ENCODE assay signal across 18 cellular contexts in the genomic region with DNA sequence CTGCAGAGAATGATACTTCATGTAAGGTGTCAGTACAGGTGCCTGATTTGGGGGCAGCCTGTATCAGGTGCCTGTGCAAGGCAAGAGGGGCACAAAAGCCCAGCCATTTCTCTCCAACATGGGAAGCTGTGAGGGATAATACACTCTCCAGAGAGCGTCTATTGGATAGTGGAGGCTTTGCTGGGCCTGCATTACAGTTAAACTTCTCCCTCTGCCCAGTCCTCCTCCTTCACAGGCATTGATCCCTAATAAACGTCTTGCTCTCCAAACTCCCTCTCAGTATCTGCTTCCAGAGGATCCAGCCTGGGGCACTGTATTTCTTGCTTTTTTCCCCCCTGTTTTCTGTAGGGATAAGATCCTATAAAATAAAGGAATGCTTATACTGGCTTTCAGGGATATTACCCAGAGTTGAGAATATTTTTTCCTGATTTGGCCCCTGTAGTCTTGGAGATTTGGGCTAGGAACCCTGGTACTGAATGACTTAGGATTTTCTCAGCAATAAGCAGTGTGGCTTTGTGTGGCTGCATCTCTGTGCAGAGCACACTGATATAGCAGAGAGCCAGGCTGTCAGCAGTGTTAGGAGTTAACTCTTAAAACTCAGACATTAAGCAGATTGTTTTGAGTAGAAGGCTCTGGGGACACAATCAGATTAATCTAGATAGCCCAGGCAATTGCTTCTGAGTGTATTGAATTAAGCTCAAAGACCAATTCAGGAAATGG.
DNase-seq lines count a peak whose midpoint lies in the region; ATAC-seq, FAIRE-seq and TF ChIP-seq lines count a peak whose summit lies in the region.
"Had no signal": no experiment of that assay in that cellular context is flagged by ENCODE, and none has a peak within 500 bp of the region (broad histone marks: within the 10 kb centered on the region; RNA-seq: fewer than 3 reads in every experiment).

No MANE protein-coding gene starts in this region.

- CTCF ChIA-PET in CD4-positive, alpha-beta T cell (lab: Charles Lee): no interaction called here

- DNase-seq in D721Med (ENCODE audit: insufficient read length, low spot score) (peak; percentile 58), NCI-H82 treated with DMSO at 0.1 percent for 48 hours (lab: John Stamatoyannopoulos, UW; ENCODE audit: unreplicated experiment) (peak; percentile 66), neural crest cell (ENCODE audit: low read depth, low spot score) (no peak), 8988T (no peak)
- DNase-seq in CD4-positive, alpha-beta T cell: no peak
- DNase-seq: Caco-2; CD4-positive, alpha-beta memory T cell; EL; Karpas-422; NCI-H1694 treated with DMSO at 0.1 percent for 48 hours; NCI-H2081 treated with DMSO at 0.1 percent for 48 hours; NCI-H69; NK-92 treated with Interleukin-12 subunit alpha and Interleukin-12 subunit beta, amount 100 ng/mL, for 24 hours; SIG-M5 had no signal

- FAIRE-seq in D721Med (lab: Jason Lieb, UNC): peak; percentile 88

- ATAC-seq in CD4-positive, alpha-beta T cell (ENCODE audit: poor library complexity): no peak
- no peak for ATAC-seq in HG03432 (IDR thresholded peaks at IDR 0.05; ENCODE audit: unreplicated experiment)
- ATAC-seq: Panc1 had no signal

- TF ChIP-seq CTCF in D721Med (IDR thresholded peaks at IDR 0.05; ENCODE audit: insufficient read depth, missing control alignments) (no peak), brain (conservative IDR thresholded peaks at IDR 0.05) (no peak), neural crest cell (conservative IDR thresholded peaks at IDR 0.05) (no peak)
- no peak for TF ChIP-seq CTCF in CD4-positive, alpha-beta T cell (IDR thresholded peaks at IDR 0.05)

- no peaks in the 10 kb centered on the region for H3K9me3 ChIP-seq in CD4-positive, alpha-beta T cell (ENCODE audit: control insufficient read depth, low read length)
- H3K9me3 ChIP-seq: Caco-2 had no signal

- H3K27me3 ChIP-seq in CD4-positive, alpha-beta T cell (ENCODE audit: control insufficient read depth, insufficient read depth, low read length): no peaks in the 10 kb centered on the region
- H3K27me3 ChIP-seq: BLaER1 had no signal

- H3K4me1 Mint-ChIP-seq in brain (peaks cover 57% of the 10 kb centered on the region), neural crest cell (peaks cover 44% of the 10 kb centered on the region)
- no peaks in the 10 kb centered on the region for H3K4me1 Mint-ChIP-seq in CD4-positive, alpha-beta T cell (ENCODE audit: low read depth)
- H3K4me1 Mint-ChIP-seq: CD4-positive, alpha-beta memory T cell had no signal

- no peak overlapping the region for H3K27ac ChIP-seq in CD4-positive, alpha-beta T cell (ENCODE audit: low read depth, low read length)
- H3K27ac ChIP-seq: BLaER1 had no signal

- H3K9me3 Mint-ChIP-seq in brain: peaks cover 12 to 19% (median 17%) of the 10 kb centered on the region in 5 experiments
- peaks cover 16% of the 10 kb centered on the region for H3K9me3 Mint-ChIP-seq in neural crest cell
- peaks cover 12% of the 10 kb centered on the region for H3K9me3 Mint-ChIP-seq in CD4-positive, alpha-beta T cell

- peaks cover 16% of the 10 kb centered on the region for H3K36me3 Mint-ChIP-seq in brain
- peaks cover 17% of the 10 kb centered on the region for H3K36me3 Mint-ChIP-seq in neural crest cell (ENCODE audit: low read depth)
- H3K36me3 Mint-ChIP-seq in CD4-positive, alpha-beta T cell (ENCODE audit: low read depth): no peaks in the 10 kb centered on the region
- H3K36me3 Mint-ChIP-seq: CD4-positive, alpha-beta memory T cell had no signal

- POLR2A ChIA-PET in CD4-positive, alpha-beta T cell (lab: Charles Lee): no interaction called here

- H3K27me3 Mint-ChIP-seq in brain: no peaks in the 10 kb centered on the region
- no peaks in the 10 kb centered on the region for H3K27me3 Mint-ChIP-seq in neural crest cell (ENCODE audit: low read depth)
- H3K27me3 Mint-ChIP-seq in CD4-positive, alpha-beta T cell: no peaks in the 10 kb centered on the region

- peak overlapping the region; percentile 2 to 76 (median 66) for H3K27ac Mint-ChIP-seq in brain
- no peak overlapping the region for H3K27ac Mint-ChIP-seq in neural crest cell (ENCODE audit: unreplicated experiment)
- no peak overlapping the region for H3K27ac Mint-ChIP-seq in CD4-positive, alpha-beta T cell
- H3K27ac Mint-ChIP-seq: CD4-positive, alpha-beta memory T cell had no signal

- intact Hi-C loops in CD4-positive, alpha-beta T cell (cut with DNase I, micrococcal nuclease): no loop called here

- H3K4me3 Mint-ChIP-seq in brain (no peak overlapping the region), neural crest cell (peak overlapping the region; percentile 18)
- no peak overlapping the region for H3K4me3 Mint-ChIP-seq in CD4-positive, alpha-beta T cell
- H3K4me3 Mint-ChIP-seq: CD4-positive, alpha-beta memory T cell had no signal

Comparison
In these comparisons a context has a peak if more than half of its experiments do, and no peak if none do; other contexts are left out.
1. DNase-seq: peak in D721Med (single experiment) and NCI-H82 treated with DMSO at 0.1 percent for 48 hours (single experiment); none in neural crest cell (single experiment), 8988T (single experiment) and CD4-positive, alpha-beta T cell (0 of 10).
2. H3K27ac Mint-ChIP-seq: peak in brain (5 of 5); none in neural crest cell (single experiment) and CD4-positive, alpha-beta T cell (single experiment).